ENCODE assay signal across 1 cellular context in the genomic region with DNA sequence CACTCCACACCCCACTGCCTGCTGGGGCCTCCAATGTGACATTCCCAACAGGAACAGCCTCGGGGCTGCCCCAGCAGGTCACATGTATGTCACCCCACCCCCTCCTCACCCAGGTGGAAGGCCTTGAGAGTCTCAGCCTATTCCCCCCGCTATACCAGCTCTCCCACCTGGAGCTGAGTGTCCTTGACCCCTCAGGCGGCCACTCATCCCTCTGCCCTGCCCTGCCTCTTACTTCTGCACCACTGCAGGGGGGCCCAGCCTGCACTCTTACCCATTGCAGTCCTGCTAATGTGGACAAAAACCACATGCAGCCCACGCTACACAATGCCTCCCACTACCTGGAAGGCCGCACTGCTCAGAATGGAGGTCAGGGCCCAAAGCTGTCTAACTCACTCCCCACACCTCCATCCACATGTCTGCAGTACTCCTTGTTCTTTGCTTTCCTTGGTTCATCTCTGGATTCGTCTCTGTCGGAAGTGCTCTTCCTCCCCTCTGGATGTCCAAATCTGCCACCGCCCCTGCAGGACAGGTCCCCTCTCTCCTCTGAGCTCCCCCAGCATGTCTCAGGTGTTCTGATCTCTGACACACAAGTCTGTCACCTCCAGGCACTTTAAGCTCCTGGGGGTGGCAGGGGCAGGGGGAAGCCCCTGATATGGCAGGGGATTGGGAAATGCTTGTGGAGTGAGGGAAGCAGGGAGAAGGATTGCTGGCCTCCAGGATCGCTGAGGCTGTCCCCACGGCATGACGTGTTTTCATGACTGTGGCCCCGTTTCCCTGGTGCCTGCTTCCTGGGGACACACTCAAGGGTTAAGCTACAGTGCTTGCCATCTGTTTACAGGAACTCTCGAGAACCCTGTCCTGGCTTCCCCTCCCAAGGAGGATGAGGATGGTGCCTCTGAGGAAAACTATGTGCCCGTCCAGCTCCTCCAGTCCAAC.
TF ChIP-seq lines count a peak whose summit lies in the region.

No MANE protein-coding gene starts in this region.

TF ChIP-seq in H1, 55 proteins besides CTCF, POLR2A, EP300 and RAD21:
- TF ChIP-seq, protein P1, sequence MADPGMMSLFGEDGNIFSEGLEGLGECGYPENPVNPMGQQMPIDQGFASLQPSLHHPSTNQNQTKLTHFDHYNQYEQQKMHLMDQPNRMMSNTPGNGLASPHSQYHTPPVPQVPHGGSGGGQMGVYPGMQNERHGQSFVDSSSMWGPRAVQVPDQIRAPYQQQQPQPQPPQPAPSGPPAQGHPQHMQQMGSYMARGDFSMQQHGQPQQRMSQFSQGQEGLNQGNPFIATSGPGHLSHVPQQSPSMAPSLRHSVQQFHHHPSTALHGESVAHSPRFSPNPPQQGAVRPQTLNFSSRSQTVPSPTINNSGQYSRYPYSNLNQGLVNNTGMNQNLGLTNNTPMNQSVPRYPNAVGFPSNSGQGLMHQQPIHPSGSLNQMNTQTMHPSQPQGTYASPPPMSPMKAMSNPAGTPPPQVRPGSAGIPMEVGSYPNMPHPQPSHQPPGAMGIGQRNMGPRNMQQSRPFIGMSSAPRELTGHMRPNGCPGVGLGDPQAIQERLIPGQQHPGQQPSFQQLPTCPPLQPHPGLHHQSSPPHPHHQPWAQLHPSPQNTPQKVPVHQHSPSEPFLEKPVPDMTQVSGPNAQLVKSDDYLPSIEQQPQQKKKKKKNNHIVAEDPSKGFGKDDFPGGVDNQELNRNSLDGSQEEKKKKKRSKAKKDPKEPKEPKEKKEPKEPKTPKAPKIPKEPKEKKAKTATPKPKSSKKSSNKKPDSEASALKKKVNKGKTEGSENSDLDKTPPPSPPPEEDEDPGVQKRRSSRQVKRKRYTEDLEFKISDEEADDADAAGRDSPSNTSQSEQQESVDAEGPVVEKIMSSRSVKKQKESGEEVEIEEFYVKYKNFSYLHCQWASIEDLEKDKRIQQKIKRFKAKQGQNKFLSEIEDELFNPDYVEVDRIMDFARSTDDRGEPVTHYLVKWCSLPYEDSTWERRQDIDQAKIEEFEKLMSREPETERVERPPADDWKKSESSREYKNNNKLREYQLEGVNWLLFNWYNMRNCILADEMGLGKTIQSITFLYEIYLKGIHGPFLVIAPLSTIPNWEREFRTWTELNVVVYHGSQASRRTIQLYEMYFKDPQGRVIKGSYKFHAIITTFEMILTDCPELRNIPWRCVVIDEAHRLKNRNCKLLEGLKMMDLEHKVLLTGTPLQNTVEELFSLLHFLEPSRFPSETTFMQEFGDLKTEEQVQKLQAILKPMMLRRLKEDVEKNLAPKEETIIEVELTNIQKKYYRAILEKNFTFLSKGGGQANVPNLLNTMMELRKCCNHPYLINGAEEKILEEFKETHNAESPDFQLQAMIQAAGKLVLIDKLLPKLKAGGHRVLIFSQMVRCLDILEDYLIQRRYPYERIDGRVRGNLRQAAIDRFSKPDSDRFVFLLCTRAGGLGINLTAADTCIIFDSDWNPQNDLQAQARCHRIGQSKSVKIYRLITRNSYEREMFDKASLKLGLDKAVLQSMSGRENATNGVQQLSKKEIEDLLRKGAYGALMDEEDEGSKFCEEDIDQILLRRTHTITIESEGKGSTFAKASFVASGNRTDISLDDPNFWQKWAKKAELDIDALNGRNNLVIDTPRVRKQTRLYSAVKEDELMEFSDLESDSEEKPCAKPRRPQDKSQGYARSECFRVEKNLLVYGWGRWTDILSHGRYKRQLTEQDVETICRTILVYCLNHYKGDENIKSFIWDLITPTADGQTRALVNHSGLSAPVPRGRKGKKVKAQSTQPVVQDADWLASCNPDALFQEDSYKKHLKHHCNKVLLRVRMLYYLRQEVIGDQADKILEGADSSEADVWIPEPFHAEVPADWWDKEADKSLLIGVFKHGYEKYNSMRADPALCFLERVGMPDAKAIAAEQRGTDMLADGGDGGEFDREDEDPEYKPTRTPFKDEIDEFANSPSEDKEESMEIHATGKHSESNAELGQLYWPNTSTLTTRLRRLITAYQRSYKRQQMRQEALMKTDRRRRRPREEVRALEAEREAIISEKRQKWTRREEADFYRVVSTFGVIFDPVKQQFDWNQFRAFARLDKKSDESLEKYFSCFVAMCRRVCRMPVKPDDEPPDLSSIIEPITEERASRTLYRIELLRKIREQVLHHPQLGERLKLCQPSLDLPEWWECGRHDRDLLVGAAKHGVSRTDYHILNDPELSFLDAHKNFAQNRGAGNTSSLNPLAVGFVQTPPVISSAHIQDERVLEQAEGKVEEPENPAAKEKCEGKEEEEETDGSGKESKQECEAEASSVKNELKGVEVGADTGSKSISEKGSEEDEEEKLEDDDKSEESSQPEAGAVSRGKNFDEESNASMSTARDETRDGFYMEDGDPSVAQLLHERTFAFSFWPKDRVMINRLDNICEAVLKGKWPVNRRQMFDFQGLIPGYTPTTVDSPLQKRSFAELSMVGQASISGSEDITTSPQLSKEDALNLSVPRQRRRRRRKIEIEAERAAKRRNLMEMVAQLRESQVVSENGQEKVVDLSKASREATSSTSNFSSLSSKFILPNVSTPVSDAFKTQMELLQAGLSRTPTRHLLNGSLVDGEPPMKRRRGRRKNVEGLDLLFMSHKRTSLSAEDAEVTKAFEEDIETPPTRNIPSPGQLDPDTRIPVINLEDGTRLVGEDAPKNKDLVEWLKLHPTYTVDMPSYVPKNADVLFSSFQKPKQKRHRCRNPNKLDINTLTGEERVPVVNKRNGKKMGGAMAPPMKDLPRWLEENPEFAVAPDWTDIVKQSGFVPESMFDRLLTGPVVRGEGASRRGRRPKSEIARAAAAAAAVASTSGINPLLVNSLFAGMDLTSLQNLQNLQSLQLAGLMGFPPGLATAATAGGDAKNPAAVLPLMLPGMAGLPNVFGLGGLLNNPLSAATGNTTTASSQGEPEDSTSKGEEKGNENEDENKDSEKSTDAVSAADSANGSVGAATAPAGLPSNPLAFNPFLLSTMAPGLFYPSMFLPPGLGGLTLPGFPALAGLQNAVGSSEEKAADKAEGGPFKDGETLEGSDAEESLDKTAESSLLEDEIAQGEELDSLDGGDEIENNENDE (IDR thresholded peaks at IDR 0.05; ENCODE audit: insufficient replicate concordance, low read length), result no peak
- TF ChIP-seq CBX8 (IDR thresholded peaks at IDR 0.05; ENCODE audit: borderline replicate concordance, low read depth, low read length) (no peak), ASH2L (IDR thresholded peaks at IDR 0.05; ENCODE audit: low read length) (no peak), TAF1 (IDR thresholded peaks at IDR 0.05; ENCODE audit: low read depth, low read length) (no peak), JUN (IDR thresholded peaks at IDR 0.05; ENCODE audit: low read depth, low read length) (no peak), KDM4A (IDR thresholded peaks at IDR 0.05; ENCODE audit: low read depth, low read length, severe bottlenecking) (no peak), BRCA1 (IDR thresholded peaks at IDR 0.05; ENCODE audit: low read depth, low read length) (no peak), EZH2 (IDR thresholded peaks at IDR 0.05; ENCODE audit: low read depth, low read length, severe bottlenecking) (no peak)
- TF ChIP-seq, protein P2, sequence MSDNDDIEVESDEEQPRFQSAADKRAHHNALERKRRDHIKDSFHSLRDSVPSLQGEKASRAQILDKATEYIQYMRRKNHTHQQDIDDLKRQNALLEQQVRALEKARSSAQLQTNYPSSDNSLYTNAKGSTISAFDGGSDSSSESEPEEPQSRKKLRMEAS (IDR thresholded peaks at IDR 0.05), result no peak
